In genomic region chr3:158801200-158801599, GRCh38 we compare ENCODE assay signal across 8 cellular contexts. TPM values are rescaled to one million over a fixed set of nuclear protein-coding genes. Genes with fewer than 3 reads are reported as not detected.
DNase-seq lines count a peak whose midpoint lies in the region; ATAC-seq and TF ChIP-seq lines count a peak whose summit lies in the region.

No MANE protein-coding gene starts in this region.

- CTCF ChIA-PET in RWPE1 (lab: Yijun Ruan, JAX) = interaction anchor here (0.6 to 1.5 kb wide), 4 partner anchors 39 to 1671 kb away, joined by 3 to 5 read pairs (median 4); partner anchors contain the start of gene LXN

- peak overlapping the region; percentile 96 for H3K4me3 ChIP-seq in GM12865 (ENCODE audit: low read depth, low read length)

- H3K4me1 Mint-ChIP-seq in natural killer cell treated with Interleukin-12 subunit alpha and Interleukin-12 subunit beta and Interleukin-15 and Interleukin-18, amount 100 ng/mL, for 72 hours (ENCODE audit: low read depth in 2 of 2) = peaks cover 9 to 21% of the 10 kb centered on the region in 2 donors

- H3K9me3 Mint-ChIP-seq in natural killer cell treated with Interleukin-12 subunit alpha and Interleukin-12 subunit beta and Interleukin-15 and Interleukin-18, amount 100 ng/mL, for 72 hours = no peaks in the 10 kb centered on the region

- H3K4me3 Mint-ChIP-seq in natural killer cell treated with Interleukin-12 subunit alpha and Interleukin-12 subunit beta and Interleukin-15 and Interleukin-18, amount 100 ng/mL, for 72 hours = peak overlapping the region; percentile 85

- TF ChIP-seq CTCF in GM12865 (IDR thresholded peaks at IDR 0.05; ENCODE audit: insufficient read depth, low read depth, low read length, missing control alignments) (no peak), RWPE1 (conservative IDR thresholded peaks at IDR 0.05; ENCODE audit: low read depth) (no peak)

- no peaks in the 10 kb centered on the region for H3K27me3 Mint-ChIP-seq in natural killer cell treated with Interleukin-12 subunit alpha and Interleukin-12 subunit beta and Interleukin-15 and Interleukin-18, amount 100 ng/mL, for 72 hours

- H3K36me3 Mint-ChIP-seq in natural killer cell treated with Interleukin-12 subunit alpha and Interleukin-12 subunit beta and Interleukin-15 and Interleukin-18, amount 100 ng/mL, for 72 hours = no peaks in the 10 kb centered on the region

- peak overlapping the region; percentile 74 for H3K27ac ChIP-seq in RWPE1

- TF ChIP-seq POLR2A in erythroblast (IDR thresholded peaks at IDR 0.05; ENCODE audit: low read length) = no peak

- POLR2A ChIA-PET in RWPE1 (lab: Yijun Ruan, JAX; ENCODE audit: low non-redundant PET) = interaction anchor here (0.8 kb wide), 1 partner anchor 12 kb away, joined by 9 read pairs; no protein-coding TSS in a partner anchor

- H3K27ac Mint-ChIP-seq in natural killer cell treated with Interleukin-12 subunit alpha and Interleukin-12 subunit beta and Interleukin-15 and Interleukin-18, amount 100 ng/mL, for 72 hours = peak overlapping the region; percentile 70 to 88

- no peak for ATAC-seq in natural killer cell treated with Interleukin-12 subunit alpha and Interleukin-12 subunit beta and Interleukin-15 and Interleukin-18, amount 100 ng/mL, for 72 hours
- ATAC-seq in GM18867 (IDR thresholded peaks at IDR 0.05; ENCODE audit: unreplicated experiment) = no peak

- no peak for DNase-seq in GM12865 (ENCODE audit: low read depth)
- DNase-seq in RWPE1 (ENCODE audit: low spot score) = no peak
- peak; percentile 35 to 56 for DNase-seq in erythroblast (lab: John Stamatoyannopoulos, UW)
- DNase-seq in natural killer cell treated with Interleukin-12 subunit alpha and Interleukin-12 subunit beta and Interleukin-15 and Interleukin-18, amount 100 ng/mL, for 72 hours (ENCODE audit: low spot score) = no peak
- no peak for DNase-seq in GM19240 (ENCODE audit: insufficient read length, low spot score)
- no peak for DNase-seq in stimulated activated CD4-positive, alpha-beta T cell treated with anti-CD3 and anti-CD28 coated beads, Interleukin-12 subunit alpha, Interleukin-12 subunit beta, amount 100 ng/mL, for 4 hours
- DNase-seq in SW 1271 (lab: John Stamatoyannopoulos, UW) = no peak

RNA-seq across cellular contexts. Expression of gene MFSD1, which starts 0.7 kb away (rescaled TPM):
- 10 to 100 TPM; 21.9 to 25.5 TPM for total RNA-seq in natural killer cell treated with Interleukin-12 subunit alpha and Interleukin-12 subunit beta and Interleukin-15 and Interleukin-18, amount 100 ng/mL, for 72 hours

Comparison
In these comparisons a context has a peak if more than half of its experiments do, and no peak if none do; other contexts are left out.
1. DNase-seq: peak in erythroblast (2 of 2); none in GM12865 (single experiment), RWPE1 (single experiment), natural killer cell treated with Interleukin-12 subunit alpha and Interleukin-12 subunit beta and Interleukin-15 and Interleukin-18, amount 100 ng/mL, for 72 hours (single experiment), GM19240 (single experiment), stimulated activated CD4-positive, alpha-beta T cell treated with anti-CD3 and anti-CD28 coated beads, Interleukin-12 subunit alpha, Interleukin-12 subunit beta, amount 100 ng/mL, for 4 hours (single experiment) and SW 1271 (0 of 2).